ENCODE assay signal across 10 cellular contexts in the genomic region with DNA sequence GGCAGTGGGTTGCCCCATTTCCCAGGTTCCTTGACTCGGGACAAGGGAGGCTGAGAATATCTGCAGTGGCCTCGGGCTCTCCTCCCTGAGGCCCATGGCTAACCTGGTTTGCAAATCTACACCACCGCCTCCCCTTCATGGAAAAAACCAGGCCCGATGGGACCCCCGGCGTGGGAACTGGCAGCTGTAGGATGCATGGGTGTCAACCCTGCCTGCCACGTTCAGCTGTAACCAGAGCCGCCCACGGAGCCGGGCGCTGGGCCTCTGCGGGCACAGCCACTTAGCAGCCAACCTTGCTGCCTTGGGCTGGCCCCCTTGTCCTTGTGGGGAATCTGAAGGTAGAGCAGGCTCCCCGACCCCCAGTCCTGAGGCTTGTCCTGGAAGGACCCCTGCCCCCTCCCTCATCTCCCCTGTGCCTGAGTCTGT. TPM values are rescaled to one million over a fixed set of nuclear protein-coding genes. Genes with fewer than 3 reads are reported as not detected.
A peak's percentile ranks its signal among the peaks of the same experiment; 100 is the strongest.
DNase-seq lines count a peak whose midpoint lies in the region; ATAC-seq and TF ChIP-seq lines count a peak whose summit lies in the region.
"Had no signal": no experiment of that assay in that cellular context is flagged by ENCODE, and none has a peak within 500 bp of the region (broad histone marks: within the 10 kb centered on the region; RNA-seq: fewer than 3 reads in every experiment).

No MANE protein-coding gene starts in this region.

- H3K4me3 ChIP-seq in muscle layer of colon (ENCODE audit: low read depth in 1 of 2, low read length in 2 of 2) (peak overlapping the region; percentile 74 to 84), vagina (peak overlapping the region; percentile 77 to 80)

- H3K9ac ChIP-seq in muscle layer of colon (ENCODE audit: low read length): no peak overlapping the region

- TF ChIP-seq CTCF in natural killer cell (IDR thresholded peaks at IDR 0.05): no peak
- TF ChIP-seq CTCF in vagina (IDR thresholded peaks at IDR 0.05): no peak

- intact Hi-C loops in natural killer cell (cut with micrococcal nuclease): loop anchor here (5.0 to 10.0 kb wide), 2 partner anchors 139 to 176 kb away; partner anchors contain the start of gene INPP5A
- intact Hi-C loops in vagina (cut with DNase I): loop anchor here (10.0 kb wide), 1 partner anchor 236 kb away; no protein-coding TSS in a partner anchor

- no peak for DNase-seq in natural killer cell
- DNase-seq in natural killer cell treated with Interleukin-12 subunit alpha and Interleukin-12 subunit beta and Interleukin-15 and Interleukin-18, amount 100 ng/mL, for 72 hours (ENCODE audit: low spot score): no peak
- DNase-seq in caudate nucleus (lab: John Stamatoyannopoulos, UW): no peak
- DNase-seq in vagina (ENCODE audit: extremely low spot score in 2 of 2): no peak
- no peak for DNase-seq in GF-D8 (lab: John Stamatoyannopoulos, UW)
- no peak for DNase-seq in NCI-H1092 (lab: John Stamatoyannopoulos, UW)
- DNase-seq: NCI-H446; stimulated activated CD8-positive, alpha-beta memory T cell treated with anti-CD3 and anti-CD28 coated beads, Interleukin-4, amount 100 ng/mL, for 48 hours had no signal

- H3K27me3 ChIP-seq in muscle layer of colon (ENCODE audit: control insufficient read depth in 1 of 2, insufficient read depth in 2 of 2, low read length in 2 of 2): no peaks in the 10 kb centered on the region
- no peaks in the 10 kb centered on the region for H3K27me3 ChIP-seq in vagina

- no peaks in the 10 kb centered on the region for H3K36me3 ChIP-seq in muscle layer of colon (ENCODE audit: insufficient read depth, low read length)
- no peaks in the 10 kb centered on the region for H3K36me3 ChIP-seq in vagina

- H3K4me1 Mint-ChIP-seq in natural killer cell: peaks cover 5 to 35% of the 10 kb centered on the region in 2 donors
- peaks cover 0 to 14% of the 10 kb centered on the region in 2 donors for H3K4me1 Mint-ChIP-seq in natural killer cell treated with Interleukin-12 subunit alpha and Interleukin-12 subunit beta and Interleukin-15 and Interleukin-18, amount 100 ng/mL, for 72 hours (ENCODE audit: low read depth in 2 of 2)

- H3K4me1 ChIP-seq in muscle layer of colon (ENCODE audit: insufficient read depth, low read length) (peaks cover 40% of the 10 kb centered on the region), vagina (peaks cover 68% of the 10 kb centered on the region)

- H3K9me3 ChIP-seq in muscle layer of colon (ENCODE audit: low read length) (no peaks in the 10 kb centered on the region), vagina (no peaks in the 10 kb centered on the region)

- no peaks in the 10 kb centered on the region for H3K36me3 Mint-ChIP-seq in natural killer cell
- no peaks in the 10 kb centered on the region for H3K36me3 Mint-ChIP-seq in natural killer cell treated with Interleukin-12 subunit alpha and Interleukin-12 subunit beta and Interleukin-15 and Interleukin-18, amount 100 ng/mL, for 72 hours

- H3K27me3 Mint-ChIP-seq in natural killer cell (ENCODE audit: low read depth in 2 of 2): no peaks in the 10 kb centered on the region
- H3K27me3 Mint-ChIP-seq in natural killer cell treated with Interleukin-12 subunit alpha and Interleukin-12 subunit beta and Interleukin-15 and Interleukin-18, amount 100 ng/mL, for 72 hours: no peaks in the 10 kb centered on the region

- no peak for TF ChIP-seq POLR2A in vagina (IDR thresholded peaks at IDR 0.05)

- no peaks in the 10 kb centered on the region for H3K9me3 Mint-ChIP-seq in natural killer cell
- no peaks in the 10 kb centered on the region for H3K9me3 Mint-ChIP-seq in natural killer cell treated with Interleukin-12 subunit alpha and Interleukin-12 subunit beta and Interleukin-15 and Interleukin-18, amount 100 ng/mL, for 72 hours

- H3K27ac Mint-ChIP-seq in natural killer cell: peak overlapping the region; percentile 80 to 88
- peak overlapping the region in 1 of 2 donors; percentile 67 for H3K27ac Mint-ChIP-seq in natural killer cell treated with Interleukin-12 subunit alpha and Interleukin-12 subunit beta and Interleukin-15 and Interleukin-18, amount 100 ng/mL, for 72 hours

- H3K27ac ChIP-seq in caudate nucleus (ENCODE audit: low read depth, low read length) (peak overlapping the region; percentile 59), muscle layer of colon (ENCODE audit: low read depth, low read length) (peak overlapping the region; percentile 74), vagina (peak overlapping the region; percentile 94)

- ATAC-seq in natural killer cell (no peak), GM21423 (IDR thresholded peaks at IDR 0.05; ENCODE audit: unreplicated experiment) (no peak)
- ATAC-seq in natural killer cell treated with Interleukin-12 subunit alpha and Interleukin-12 subunit beta and Interleukin-15 and Interleukin-18, amount 100 ng/mL, for 72 hours: no peak

- peak overlapping the region; percentile 95 for H3K4me3 Mint-ChIP-seq in natural killer cell
- no peak overlapping the region for H3K4me3 Mint-ChIP-seq in natural killer cell treated with Interleukin-12 subunit alpha and Interleukin-12 subunit beta and Interleukin-15 and Interleukin-18, amount 100 ng/mL, for 72 hours

RNA-seq across cellular contexts. Expression of gene PWWP2B, which starts 1.6 kb away (rescaled TPM):
- 10 to 100 TPM; 23.7 to 29.5 (median 24.4) TPM for total RNA-seq in natural killer cell
- total RNA-seq in natural killer cell treated with Interleukin-12 subunit alpha and Interleukin-12 subunit beta and Interleukin-15 and Interleukin-18, amount 100 ng/mL, for 72 hours: 10 to 100 TPM; 15.2 to 17.9 TPM
- 14.7 TPM for total RNA-seq in vagina
